Comparison of ENCODE assay signal across 8 cellular contexts in the genomic region with DNA sequence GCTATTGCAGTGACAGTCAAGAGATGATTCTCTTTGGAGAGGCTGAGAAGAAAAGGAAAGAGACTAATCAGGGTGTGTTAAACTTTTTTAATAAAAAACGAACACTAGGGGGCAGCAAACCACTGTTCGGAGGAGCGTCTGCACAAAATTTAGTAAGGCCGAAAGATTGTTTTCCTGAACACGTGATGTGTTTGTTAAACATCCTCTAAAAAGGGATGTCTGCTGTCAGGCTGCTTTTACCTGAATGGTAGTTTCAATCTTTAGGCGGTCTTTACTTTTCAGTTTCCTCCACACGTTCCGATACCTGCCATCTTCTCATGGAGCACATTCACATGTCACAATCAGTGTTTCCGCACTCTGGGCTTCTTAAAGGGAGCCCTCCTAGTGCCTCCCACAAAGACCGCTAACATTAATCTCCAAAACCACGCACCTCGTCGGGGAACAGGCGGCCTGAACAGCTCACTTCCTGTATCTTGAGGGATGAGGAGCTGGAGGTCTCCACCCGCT.
A peak's percentile ranks its signal among the peaks of the same experiment; 100 is the strongest.
DNase-seq lines count a peak whose midpoint lies in the region; ATAC-seq and TF ChIP-seq lines count a peak whose summit lies in the region.

No MANE protein-coding gene starts in this region.

- no peak overlapping the region for H2AK5ac ChIP-seq in mesendoderm (ENCODE audit: low read length)

- no peak overlapping the region for H4K5ac ChIP-seq in mesendoderm (ENCODE audit: low read length)

- H3K4me3 Mint-ChIP-seq in activated CD4-positive, alpha-beta T cell treated with anti-CD3 and anti-CD28 coated beads, Interleukin-2, amount 10 ng/mL, durations not matched to agents 24 days and 14 days: peak overlapping the region; percentile 76
- H3K4me3 Mint-ChIP-seq in stimulated activated memory B cell treated with anti-CD40 and anti-IgM and Interleukin-4, amounts not matched to agents 10 μg/mL and 1 μg/mL and 100 μg/mL, for 72 hours: peak overlapping the region; percentile 72

- peak overlapping the region; percentile 42 for H3K56ac ChIP-seq in mesendoderm (ENCODE audit: low read length)

- no peaks in the 10 kb centered on the region for H3K79me2 ChIP-seq in mesendoderm (ENCODE audit: control insufficient read depth, insufficient read depth, low read length)

- intact Hi-C loops in activated CD4-positive, alpha-beta T cell treated with anti-CD3 and anti-CD28 coated beads, Interleukin-2, amount 10 ng/mL, durations not matched to agents 24 days and 14 days (cut with micrococcal nuclease): loop anchor here (1.0 to 5.0 kb wide), 5 partner anchors 200 to 1552 kb away; a partner anchor contains a TSS

- peak overlapping the region; percentile 23 for H2BK15ac ChIP-seq in mesendoderm (replicated peaks; ENCODE audit: low read depth)

- H3K79me1 ChIP-seq in mesendoderm (ENCODE audit: low read length): no peaks in the 10 kb centered on the region

- H3K9me3 Mint-ChIP-seq in activated CD4-positive, alpha-beta T cell treated with anti-CD3 and anti-CD28 coated beads, Interleukin-2, amount 10 ng/mL, durations not matched to agents 24 days and 14 days: no peaks in the 10 kb centered on the region
- H3K9me3 Mint-ChIP-seq in stimulated activated memory B cell treated with anti-CD40 and anti-IgM and Interleukin-4, amounts not matched to agents 10 μg/mL and 1 μg/mL and 100 μg/mL, for 72 hours: no peaks in the 10 kb centered on the region

- no peaks in the 10 kb centered on the region for H3K36me3 Mint-ChIP-seq in activated CD4-positive, alpha-beta T cell treated with anti-CD3 and anti-CD28 coated beads, Interleukin-2, amount 10 ng/mL, durations not matched to agents 24 days and 14 days (ENCODE audit: low read depth)
- no peaks in the 10 kb centered on the region for H3K36me3 Mint-ChIP-seq in stimulated activated memory B cell treated with anti-CD40 and anti-IgM and Interleukin-4, amounts not matched to agents 10 μg/mL and 1 μg/mL and 100 μg/mL, for 72 hours

- H3K23ac ChIP-seq in mesendoderm (ENCODE audit: low read length): no peak overlapping the region

- peak; percentile 34 for TF ChIP-seq CTCF in HFF-Myc (IDR thresholded peaks at IDR 0.05; ENCODE audit: low read depth, low read length, missing control alignments)

- DNase-seq in DMS153 (lab: John Stamatoyannopoulos, UW) (peak; percentile 2), HFF-Myc (ENCODE audit: extremely low read depth, low read depth) (peak; percentile 85), NCI-H2227 (lab: John Stamatoyannopoulos, UW; ENCODE audit: unreplicated experiment) (peak; percentile 57), mesendoderm (peak; percentile 72)
- peak; percentile 86 for DNase-seq in activated CD4-positive, alpha-beta T cell treated with anti-CD3 and anti-CD28 coated beads, Interleukin-2, amount 10 ng/mL, durations not matched to agents 24 days and 14 days
- DNase-seq in effector CD8-positive, alpha-beta T cell (lab: John Stamatoyannopoulos, UW): peak; percentile 15

- no peak overlapping the region for H2BK120ac ChIP-seq in mesendoderm (ENCODE audit: low read depth, low read length)

- no peaks in the 10 kb centered on the region for H3K36me3 ChIP-seq in mesendoderm (ENCODE audit: control insufficient read depth, insufficient read depth, low read length)

- peak; percentile 59 for ATAC-seq in stimulated activated memory B cell treated with anti-CD40 and anti-IgM and Interleukin-4, amounts not matched to agents 10 μg/mL and 1 μg/mL and 100 μg/mL, for 72 hours
- ATAC-seq in GM21528 (IDR thresholded peaks at IDR 0.05; ENCODE audit: low FRiP score, unreplicated experiment): no peak

- H3K27ac ChIP-seq in mesendoderm (ENCODE audit: low read depth, low read length): no peak overlapping the region

- no peaks in the 10 kb centered on the region for H3K4me1 ChIP-seq in mesendoderm (ENCODE audit: control insufficient read depth, low read depth, low read length)

- H3K27me3 ChIP-seq in mesendoderm (ENCODE audit: insufficient read depth, low read length, poor library complexity): no peaks in the 10 kb centered on the region

- no CpG with 5 or more reads among the region's 15 CpGs for WGBS in mesendoderm (ENCODE audit: extremely low coverage, insufficient coverage, low lambda C conversion rate)

- H3K4ac ChIP-seq in mesendoderm (ENCODE audit: low read depth, low read length): no peak overlapping the region

- H3K4me1 Mint-ChIP-seq in activated CD4-positive, alpha-beta T cell treated with anti-CD3 and anti-CD28 coated beads, Interleukin-2, amount 10 ng/mL, durations not matched to agents 24 days and 14 days: peaks cover 18% of the 10 kb centered on the region
- H3K4me1 Mint-ChIP-seq in stimulated activated memory B cell treated with anti-CD40 and anti-IgM and Interleukin-4, amounts not matched to agents 10 μg/mL and 1 μg/mL and 100 μg/mL, for 72 hours: peaks cover 13% of the 10 kb centered on the region

- peak overlapping the region; percentile 70 for H3K27ac Mint-ChIP-seq in activated CD4-positive, alpha-beta T cell treated with anti-CD3 and anti-CD28 coated beads, Interleukin-2, amount 10 ng/mL, durations not matched to agents 24 days and 14 days
- H3K27ac Mint-ChIP-seq in stimulated activated memory B cell treated with anti-CD40 and anti-IgM and Interleukin-4, amounts not matched to agents 10 μg/mL and 1 μg/mL and 100 μg/mL, for 72 hours: peak overlapping the region; percentile 64

- peak overlapping the region; percentile 25 for H3K4me2 ChIP-seq in mesendoderm (ENCODE audit: low read length)

- no peak overlapping the region for H2BK5ac ChIP-seq in mesendoderm (ENCODE audit: low read length)

- H3K9ac ChIP-seq in mesendoderm (ENCODE audit: low read length): peak overlapping the region; percentile 13

- H4K8ac ChIP-seq in mesendoderm (ENCODE audit: low read depth, low read length): no peak overlapping the region

- peaks cover 2% of the 10 kb centered on the region for H3K27me3 Mint-ChIP-seq in activated CD4-positive, alpha-beta T cell treated with anti-CD3 and anti-CD28 coated beads, Interleukin-2, amount 10 ng/mL, durations not matched to agents 24 days and 14 days
- H3K27me3 Mint-ChIP-seq in stimulated activated memory B cell treated with anti-CD40 and anti-IgM and Interleukin-4, amounts not matched to agents 10 μg/mL and 1 μg/mL and 100 μg/mL, for 72 hours: no peaks in the 10 kb centered on the region

- H3K4me3 ChIP-seq in HFF-Myc (replicated peaks; ENCODE audit: low read depth, low read length): no peak overlapping the region
- H3K4me3 ChIP-seq in mesendoderm (ENCODE audit: low read length): no peak overlapping the region

- no peak overlapping the region for H3K18ac ChIP-seq in mesendoderm (ENCODE audit: low read length)

Comparison
In these comparisons a context has a peak if more than half of its experiments do, and no peak if none do; other contexts are left out.
1. DNase-seq: peak in every context shown above with its lines; median percentile 86 in activated CD4-positive, alpha-beta T cell treated with anti-CD3 and anti-CD28 coated beads, Interleukin-2, amount 10 ng/mL, durations not matched to agents 24 days and 14 days; 85 in HFF-Myc; 72 in mesendoderm; 57 in NCI-H2227; 15 in effector CD8-positive, alpha-beta T cell; 2 in DMS153.